Comparison of ENCODE assay signal across 8 cellular contexts in the genomic region with DNA sequence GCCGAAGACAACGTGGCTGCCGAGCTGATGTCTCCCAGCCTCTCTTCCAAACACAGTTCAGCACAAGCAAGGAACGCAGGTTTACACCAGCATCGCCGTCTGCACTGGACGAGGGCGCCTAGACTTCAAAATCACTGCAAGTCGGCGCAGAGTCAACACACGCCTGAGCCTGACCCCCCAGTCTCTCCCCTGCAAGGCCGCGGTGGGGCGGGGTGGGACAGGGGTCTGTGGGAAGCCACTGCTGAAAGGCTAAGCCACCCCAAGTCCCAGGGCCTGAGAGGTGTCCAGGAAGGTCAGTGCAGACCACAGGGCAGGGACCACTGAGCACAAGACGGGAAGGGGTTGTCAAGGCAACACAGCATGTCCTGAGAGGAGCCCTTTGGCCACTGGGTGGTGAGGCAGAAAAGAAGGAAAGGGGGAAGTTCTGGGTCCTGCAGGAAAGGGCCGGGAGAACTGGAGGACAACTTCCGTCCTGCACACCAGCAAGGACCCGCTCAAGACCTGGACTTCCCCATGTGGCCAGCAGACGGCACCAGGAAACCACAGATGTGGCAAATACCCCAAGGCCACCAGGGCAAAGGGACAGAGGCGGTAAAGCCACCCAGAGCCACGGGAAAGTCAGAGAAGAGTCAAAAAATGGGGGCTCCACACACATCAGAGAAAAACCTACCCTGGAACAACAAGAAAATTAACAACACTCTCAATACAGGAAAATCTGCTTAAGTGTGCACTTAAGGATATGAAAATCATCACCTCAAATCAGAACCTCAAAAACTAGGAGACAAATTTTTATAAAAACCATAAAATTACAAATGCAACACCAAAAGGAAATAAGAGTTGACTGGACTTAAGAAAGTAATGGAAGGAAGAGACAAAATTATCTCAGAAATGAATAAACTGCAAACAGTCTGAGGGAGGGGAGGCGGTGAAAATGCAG.
DNase-seq lines count a peak whose midpoint lies in the region; ATAC-seq and TF ChIP-seq lines count a peak whose summit lies in the region.

No MANE protein-coding gene starts in this region.

- H3K9me3 ChIP-seq in ascending aorta, result no peaks in the 10 kb centered on the region

- peak in 2 of 3 experiments; percentile 30 to 50 for TF ChIP-seq CTCF in ascending aorta (IDR thresholded peaks at IDR 0.05)

- H3K4me3 ChIP-seq in ascending aorta, result no peak overlapping the region

- DNase-seq in COLO829 (ENCODE audit: low spot score) (peak; percentile 51), ascending aorta (ENCODE audit: low spot score in 2 of 2) (no peak), left kidney (ENCODE audit: low read depth, low spot score) (peak; percentile 56), DMS79 (lab: John Stamatoyannopoulos, UW) (no peak), NCI-H2081 (lab: John Stamatoyannopoulos, UW) (no peak)
- DNase-seq in central memory CD4-positive, alpha-beta T cell, result no peak

- peaks cover 13 to 57% of the 10 kb centered on the region in 2 donors for H3K36me3 ChIP-seq in ascending aorta

- intact Hi-C loops in ascending aorta (cut with DNase I), result no loop called here

- H3K4me1 ChIP-seq in ascending aorta, result no peaks in the 10 kb centered on the region

- no peak overlapping the region for H3K27ac ChIP-seq in ascending aorta

- H3K27me3 ChIP-seq in ascending aorta, result no peaks in the 10 kb centered on the region

- no peak for TF ChIP-seq EP300 in Ishikawa (IDR thresholded peaks at IDR 0.05; ENCODE audit: borderline replicate concordance)

- no peak for ATAC-seq in GM21529 (IDR thresholded peaks at IDR 0.05; ENCODE audit: unreplicated experiment)

- TF ChIP-seq RAD21 in Ishikawa (IDR thresholded peaks at IDR 0.05; ENCODE audit: low read depth), result peak; percentile 66

TF ChIP-seq in Ishikawa, 13 proteins besides CTCF, POLR2A, EP300 and RAD21:
- TF ChIP-seq, protein P1, sequence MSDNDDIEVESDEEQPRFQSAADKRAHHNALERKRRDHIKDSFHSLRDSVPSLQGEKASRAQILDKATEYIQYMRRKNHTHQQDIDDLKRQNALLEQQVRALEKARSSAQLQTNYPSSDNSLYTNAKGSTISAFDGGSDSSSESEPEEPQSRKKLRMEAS (IDR thresholded peaks at IDR 0.05), result no peak
- no peak for TF ChIP-seq NFIC (IDR thresholded peaks at IDR 0.05)
- no peak for TF ChIP-seq TEAD4 (IDR thresholded peaks at IDR 0.05)
- no peak for TF ChIP-seq CEBPB (IDR thresholded peaks at IDR 0.05)
- TF ChIP-seq, protein P2, sequence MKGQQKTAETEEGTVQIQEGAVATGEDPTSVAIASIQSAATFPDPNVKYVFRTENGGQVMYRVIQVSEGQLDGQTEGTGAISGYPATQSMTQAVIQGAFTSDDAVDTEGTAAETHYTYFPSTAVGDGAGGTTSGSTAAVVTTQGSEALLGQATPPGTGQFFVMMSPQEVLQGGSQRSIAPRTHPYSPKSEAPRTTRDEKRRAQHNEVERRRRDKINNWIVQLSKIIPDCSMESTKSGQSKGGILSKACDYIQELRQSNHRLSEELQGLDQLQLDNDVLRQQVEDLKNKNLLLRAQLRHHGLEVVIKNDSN (IDR thresholded peaks at IDR 0.05), result no peak
- no peak for TF ChIP-seq TCF12 (IDR thresholded peaks at IDR 0.05; ENCODE audit: low read depth)
- TF ChIP-seq, protein P3, sequence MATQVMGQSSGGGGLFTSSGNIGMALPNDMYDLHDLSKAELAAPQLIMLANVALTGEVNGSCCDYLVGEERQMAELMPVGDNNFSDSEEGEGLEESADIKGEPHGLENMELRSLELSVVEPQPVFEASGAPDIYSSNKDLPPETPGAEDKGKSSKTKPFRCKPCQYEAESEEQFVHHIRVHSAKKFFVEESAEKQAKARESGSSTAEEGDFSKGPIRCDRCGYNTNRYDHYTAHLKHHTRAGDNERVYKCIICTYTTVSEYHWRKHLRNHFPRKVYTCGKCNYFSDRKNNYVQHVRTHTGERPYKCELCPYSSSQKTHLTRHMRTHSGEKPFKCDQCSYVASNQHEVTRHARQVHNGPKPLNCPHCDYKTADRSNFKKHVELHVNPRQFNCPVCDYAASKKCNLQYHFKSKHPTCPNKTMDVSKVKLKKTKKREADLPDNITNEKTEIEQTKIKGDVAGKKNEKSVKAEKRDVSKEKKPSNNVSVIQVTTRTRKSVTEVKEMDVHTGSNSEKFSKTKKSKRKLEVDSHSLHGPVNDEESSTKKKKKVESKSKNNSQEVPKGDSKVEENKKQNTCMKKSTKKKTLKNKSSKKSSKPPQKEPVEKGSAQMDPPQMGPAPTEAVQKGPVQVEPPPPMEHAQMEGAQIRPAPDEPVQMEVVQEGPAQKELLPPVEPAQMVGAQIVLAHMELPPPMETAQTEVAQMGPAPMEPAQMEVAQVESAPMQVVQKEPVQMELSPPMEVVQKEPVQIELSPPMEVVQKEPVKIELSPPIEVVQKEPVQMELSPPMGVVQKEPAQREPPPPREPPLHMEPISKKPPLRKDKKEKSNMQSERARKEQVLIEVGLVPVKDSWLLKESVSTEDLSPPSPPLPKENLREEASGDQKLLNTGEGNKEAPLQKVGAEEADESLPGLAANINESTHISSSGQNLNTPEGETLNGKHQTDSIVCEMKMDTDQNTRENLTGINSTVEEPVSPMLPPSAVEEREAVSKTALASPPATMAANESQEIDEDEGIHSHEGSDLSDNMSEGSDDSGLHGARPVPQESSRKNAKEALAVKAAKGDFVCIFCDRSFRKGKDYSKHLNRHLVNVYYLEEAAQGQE (IDR thresholded peaks at IDR 0.05; ENCODE audit: low read depth), result no peak
- no peak for TF ChIP-seq EGR1 (IDR thresholded peaks at IDR 0.05)
- TF ChIP-seq CREB1 (IDR thresholded peaks at IDR 0.05; ENCODE audit: low read depth), result no peak
- no peak for TF ChIP-seq FOXM1 (IDR thresholded peaks at IDR 0.05; ENCODE audit: borderline replicate concordance, low read depth)

Comparison
In these comparisons a context has a peak if more than half of its experiments do, and no peak if none do; other contexts are left out.
1. DNase-seq: peak in COLO829 (single experiment) and left kidney (single experiment); none in ascending aorta (0 of 2), DMS79 (single experiment), NCI-H2081 (0 of 2) and central memory CD4-positive, alpha-beta T cell (single experiment).